ENCODE assay signal across 23 cellular contexts in genomic region chr11:133929401-133930052, GRCh38. TPM values are rescaled to one million over a fixed set of nuclear protein-coding genes. Genes with fewer than 3 reads are reported as not detected.
DNase-seq lines count a peak whose midpoint lies in the region; ATAC-seq, FAIRE-seq and TF ChIP-seq lines count a peak whose summit lies in the region.
"Had no signal": no experiment of that assay in that cellular context is flagged by ENCODE, and none has a peak within 500 bp of the region (broad histone marks: within the 10 kb centered on the region; RNA-seq: fewer than 3 reads in every experiment).

No MANE protein-coding gene starts in this region.

- H3K9me3 ChIP-seq in SK-N-SH (no peaks in the 10 kb centered on the region), OCI-LY7 (ENCODE audit: low read length) (no peaks in the 10 kb centered on the region), kidney (ENCODE audit: control insufficient read depth in 1 of 2, low read length in 2 of 2) (no peaks in the 10 kb centered on the region)
- no peaks in the 10 kb centered on the region for H3K9me3 ChIP-seq in CD4-positive, CD25-positive, alpha-beta regulatory T cell (ENCODE audit: control insufficient read depth in 2 of 2, low read length in 2 of 2)
- H3K9me3 ChIP-seq: thoracic aorta had no signal

- H3K4me1 ChIP-seq in SK-N-SH (ENCODE audit: control insufficient read depth in 1 of 2, insufficient read depth in 2 of 2, low read depth in 1 of 2, low read length in 1 of 2) (peaks cover 0 to 46% of the 10 kb centered on the region in 2 experiments; a peak in 1 of 4 replicates), OCI-LY7 (ENCODE audit: insufficient read depth, low read length, poor library complexity, severe bottlenecking) (no peaks in the 10 kb centered on the region), kidney (ENCODE audit: control insufficient read depth in 1 of 2, insufficient read depth in 1 of 2, low read depth in 1 of 2, low read length in 2 of 2) (no peaks in the 10 kb centered on the region)
- peaks cover 19% of the 10 kb centered on the region for H3K4me1 ChIP-seq in CD4-positive, CD25-positive, alpha-beta regulatory T cell (ENCODE audit: control insufficient read depth, insufficient read depth, low read length, poor library complexity, severe bottlenecking)

- WGBS in SK-N-SH (ENCODE audit: low lambda C conversion rate) = 38% methylated on average over 12 of the region's 20 CpGs

- no peaks in the 10 kb centered on the region for H3F3A ChIP-seq in SK-N-SH (replicated peaks; ENCODE audit: insufficient read depth)

- H3K36me3 ChIP-seq in SK-N-SH (replicated peaks in 1 of 2; ENCODE audit: control insufficient read depth in 1 of 2, insufficient read depth in 2 of 2, low read length in 1 of 2) (no peaks in the 10 kb centered on the region), OCI-LY7 (ENCODE audit: insufficient read depth, low read length) (no peaks in the 10 kb centered on the region), kidney (ENCODE audit: control insufficient read depth in 1 of 2, insufficient read depth in 2 of 2, low read length in 2 of 2) (no peaks in the 10 kb centered on the region)
- peaks cover 10% of the 10 kb centered on the region for H3K36me3 ChIP-seq in CD4-positive, CD25-positive, alpha-beta regulatory T cell (ENCODE audit: control insufficient read depth, insufficient read depth, low read length)

- peak overlapping the region in 2 of 3 donors; percentile 63 to 77 for H3K27ac Mint-ChIP-seq in CD4-positive, CD25-positive, alpha-beta regulatory T cell
- H3K27ac Mint-ChIP-seq in activated CD8-positive, alpha-beta T cell treated with anti-CD3 and anti-CD28 coated beads for 36 hours = peak overlapping the region; percentile 90
- peak overlapping the region; percentile 65 for H3K27ac Mint-ChIP-seq in glutamatergic neuron (ENCODE audit: unreplicated experiment)

- H3K4me3 Mint-ChIP-seq in CD4-positive, CD25-positive, alpha-beta regulatory T cell = peak overlapping the region in 2 of 4 donors; percentile 27 to 65
- peak overlapping the region; percentile 15 for H3K4me3 Mint-ChIP-seq in activated CD8-positive, alpha-beta T cell treated with anti-CD3 and anti-CD28 coated beads for 36 hours
- H3K4me3 Mint-ChIP-seq in glutamatergic neuron (ENCODE audit: unreplicated experiment) = peak overlapping the region; percentile 34
- H3K4me3 Mint-ChIP-seq: endodermal cell had no signal

- H3K27me3 Mint-ChIP-seq in CD4-positive, CD25-positive, alpha-beta regulatory T cell = no peaks in the 10 kb centered on the region
- no peaks in the 10 kb centered on the region for H3K27me3 Mint-ChIP-seq in activated CD8-positive, alpha-beta T cell treated with anti-CD3 and anti-CD28 coated beads for 36 hours
- peaks cover 15% of the 10 kb centered on the region for H3K27me3 Mint-ChIP-seq in glutamatergic neuron (ENCODE audit: unreplicated experiment)
- H3K27me3 Mint-ChIP-seq: naive thymus-derived CD8-positive, alpha-beta T cell had no signal

- POLR2A ChIA-PET in SK-N-SH (lab: Yijun Ruan, JAX) = no interaction called here
- POLR2A ChIA-PET in activated CD8-positive, alpha-beta T cell treated with anti-CD3 and anti-CD28 coated beads for 36 hours (lab: Charles Lee) = no interaction called here
- POLR2A ChIA-PET in OCI-LY7 (lab: Charles Lee) = no interaction called here

- FAIRE-seq in kidney (lab: Jason Lieb, UNC) = no peak
- FAIRE-seq: keratinocyte had no signal

- H2AFZ ChIP-seq in SK-N-SH (ENCODE audit: low read depth) (no peak overlapping the region), OCI-LY7 (ENCODE audit: low read length) (no peak overlapping the region)

- no peak for TF ChIP-seq EP300 in SK-N-SH (IDR thresholded peaks at IDR 0.05; ENCODE audit: borderline replicate concordance in 1 of 2, low read depth in 1 of 2, low read length in 1 of 2)

- H3K79me2 ChIP-seq in SK-N-SH (ENCODE audit: insufficient read depth) (no peaks in the 10 kb centered on the region), OCI-LY7 (ENCODE audit: insufficient read depth, low read depth, low read length) (no peaks in the 10 kb centered on the region)

- H3K4me2 ChIP-seq in SK-N-SH (no peak overlapping the region), OCI-LY7 (ENCODE audit: low read length) (no peak overlapping the region)

- no peak for ATAC-seq in SK-N-SH treated with all-trans-retinoic acid at 6 μM for 48 hours
- no peak for ATAC-seq in CD4-positive, CD25-positive, alpha-beta regulatory T cell (ENCODE audit: low read depth in 2 of 2)
- no peak for ATAC-seq in activated CD8-positive, alpha-beta T cell treated with anti-CD3 and anti-CD28 coated beads for 36 hours
- ATAC-seq: naive thymus-derived CD8-positive, alpha-beta T cell had no signal

- H3K9ac ChIP-seq in SK-N-SH (no peak overlapping the region), kidney (ENCODE audit: low read length in 2 of 2) (no peak overlapping the region)

- H3K27me3 ChIP-seq in SK-N-SH (ENCODE audit: insufficient read depth) = no peaks in the 10 kb centered on the region
- no peaks in the 10 kb centered on the region for H3K27me3 ChIP-seq in CD4-positive, CD25-positive, alpha-beta regulatory T cell (ENCODE audit: control insufficient read depth, insufficient read depth, low read length)

- DNase-seq in SK-N-SH (peak; percentile 80), glutamatergic neuron (no peak), OCI-LY7 (ENCODE audit: low spot score) (no peak), kidney (no peak)
- no peak for DNase-seq in CD4-positive, CD25-positive, alpha-beta regulatory T cell
- DNase-seq in activated CD8-positive, alpha-beta T cell treated with anti-CD3 and anti-CD28 coated beads for 36 hours = no peak
- DNase-seq in stimulated activated CD4-positive, alpha-beta T cell treated with anti-CD3 and anti-CD28 coated beads, Interleukin-4, amount 100 ng/mL, for 1 hour = no peak
- DNase-seq: activated CD4-positive, CD25-positive, alpha-beta regulatory T cell treated with anti-CD3 and anti-CD28 coated beads, Interleukin-2, amount 50 U/mL, for 72 hours; aorta; endodermal cell; naive thymus-derived CD8-positive, alpha-beta T cell; NCI-H1105 treated with DMSO at 0.1 percent for 48 hours; NCI-H2107; NCI-H526; SHP77 treated with DMSO at 0.1 percent for 48 hours; stimulated activated CD4-positive, alpha-beta T cell treated with anti-CD3 and anti-CD28 coated beads, Interleukin-4, amount 100 ng/mL, for 4 hours; T-helper 9 cell had no signal

- no peak for TF ChIP-seq RAD21 in SK-N-SH (IDR thresholded peaks at IDR 0.05; ENCODE audit: low read length)

- BruUV-seq in OCI-LY7 (replicated peaks; lab: Mats Ljungman, UMichigan) = no TSS peak

- peaks cover 0 to 2% (median 0%) of the 10 kb centered on the region in 7 donors for H3K9me3 Mint-ChIP-seq in CD4-positive, CD25-positive, alpha-beta regulatory T cell
- no peaks in the 10 kb centered on the region for H3K9me3 Mint-ChIP-seq in activated CD8-positive, alpha-beta T cell treated with anti-CD3 and anti-CD28 coated beads for 36 hours
- peaks cover 19% of the 10 kb centered on the region for H3K9me3 Mint-ChIP-seq in glutamatergic neuron (ENCODE audit: unreplicated experiment)
- H3K9me3 Mint-ChIP-seq: endodermal cell; naive thymus-derived CD8-positive, alpha-beta T cell had no signal

- no peak for TF ChIP-seq CTCF in SK-N-SH (IDR thresholded peaks at IDR 0.05)
- no peak for TF ChIP-seq CTCF in activated CD8-positive, alpha-beta T cell treated with anti-CD3 and anti-CD28 coated beads for 36 hours (IDR thresholded peaks at IDR 0.05)
- TF ChIP-seq CTCF in glutamatergic neuron (IDR thresholded peaks at IDR 0.05; ENCODE audit: partially characterized antibody, unreplicated experiment) = no peak
- no peak for TF ChIP-seq CTCF in OCI-LY7 (conservative IDR thresholded peaks at IDR 0.05; ENCODE audit: low read length)
- no peak for TF ChIP-seq CTCF in kidney (IDR thresholded peaks at IDR 0.05; ENCODE audit: borderline replicate concordance, extremely low read depth, insufficient read depth)

- intact Hi-C loops in activated CD8-positive, alpha-beta T cell treated with anti-CD3 and anti-CD28 coated beads for 36 hours (cut with micrococcal nuclease) = loop anchor here (1.0 to 5.0 kb wide), 3 partner anchors 16 to 108 kb away; no protein-coding TSS in a partner anchor
- intact Hi-C loops in OCI-LY7 (cut with micrococcal nuclease; ENCODE audit: unreplicated experiment) = loop anchor here (5.0 kb wide), 2 partner anchors 113 to 213 kb away; no protein-coding TSS in a partner anchor
- intact Hi-C loops in kidney (cut with DNase I) = loop anchor here (10.0 kb wide), 1 partner anchor 215 kb away; no protein-coding TSS in a partner anchor

- H3K36me3 Mint-ChIP-seq in CD4-positive, CD25-positive, alpha-beta regulatory T cell = peaks cover 3% of the 10 kb centered on the region
- H3K36me3 Mint-ChIP-seq in activated CD8-positive, alpha-beta T cell treated with anti-CD3 and anti-CD28 coated beads for 36 hours (ENCODE audit: low read depth) = peaks cover 46% of the 10 kb centered on the region
- peaks cover 9% of the 10 kb centered on the region for H3K36me3 Mint-ChIP-seq in glutamatergic neuron (ENCODE audit: unreplicated experiment)

- H3K27ac ChIP-seq in SK-N-SH (ENCODE audit: low read depth in 2 of 2, low read length in 1 of 2) (peak overlapping the region in 1 of 2 experiments; percentile 89; a peak in 2 of 4 replicates), OCI-LY7 (ENCODE audit: low read depth, low read length, poor library complexity, severe bottlenecking) (no peak overlapping the region), kidney (ENCODE audit: low read depth in 2 of 2, low read length in 2 of 2) (no peak overlapping the region)
- H3K27ac ChIP-seq in CD4-positive, CD25-positive, alpha-beta regulatory T cell (ENCODE audit: insufficient read depth, low read length, poor library complexity, severe bottlenecking) = no peak overlapping the region
- H3K27ac ChIP-seq: 22Rv1, thoracic aorta had no signal

- H3K9me2 ChIP-seq in SK-N-SH (no peaks in the 10 kb centered on the region), OCI-LY7 (ENCODE audit: insufficient read depth, low read length) (no peaks in the 10 kb centered on the region)

- H3K4me1 Mint-ChIP-seq in CD4-positive, CD25-positive, alpha-beta regulatory T cell = peaks cover 5 to 22% (median 13%) of the 10 kb centered on the region in 4 donors
- H3K4me1 Mint-ChIP-seq in activated CD8-positive, alpha-beta T cell treated with anti-CD3 and anti-CD28 coated beads for 36 hours (ENCODE audit: low read depth) = peaks cover 33% of the 10 kb centered on the region
- H3K4me1 Mint-ChIP-seq in glutamatergic neuron (ENCODE audit: low read depth, unreplicated experiment) = peaks cover 28% of the 10 kb centered on the region

- CTCF ChIA-PET in SK-N-SH (lab: Yijun Ruan, JAX) = interaction anchor here (7.6 kb wide), 1 partner anchor 115 kb away, joined by 293 read pairs; no protein-coding TSS in a partner anchor
- CTCF ChIA-PET in activated CD8-positive, alpha-beta T cell treated with anti-CD3 and anti-CD28 coated beads for 36 hours (lab: Charles Lee) = no interaction called here
- CTCF ChIA-PET in OCI-LY7 (lab: Charles Lee; ENCODE audit: unreplicated experiment) = no interaction called here

- H4K20me1 ChIP-seq in SK-N-SH (ENCODE audit: insufficient read depth) = no peaks in the 10 kb centered on the region
- no peaks in the 10 kb centered on the region for H4K20me1 ChIP-seq in OCI-LY7 (ENCODE audit: insufficient read depth, low read length)

- H3K4me3 ChIP-seq in SK-N-SH (ENCODE audit: low read depth in 2 of 2, low read length in 1 of 2) = no peak overlapping the region
- no peak overlapping the region for H3K4me3 ChIP-seq in CD4-positive, CD25-positive, alpha-beta regulatory T cell (ENCODE audit: low read depth, low read length)
- H3K4me3 ChIP-seq in OCI-LY7 (ENCODE audit: low read depth, low read length, poor library complexity, severe bottlenecking) = no peak overlapping the region
- no peak overlapping the region for H3K4me3 ChIP-seq in kidney (ENCODE audit: low read length in 2 of 2)
- H3K4me3 ChIP-seq: GM12878, skin epidermis, thoracic aorta had no signal

RNA-seq across cellular contexts. Expression of gene IGSF9B, which starts 27.2 kb away (rescaled TPM):
- 0.41 and 0.96 TPM in 2 replicates for polyA plus RNA-seq in SK-N-SH (2012; rRNA removed)
- 0.45 and 0.75 TPM in 2 replicates for polyA plus RNA-seq in SK-N-SH (2012; cell fraction: cytosol; rRNA removed)
- polyA plus RNA-seq in SK-N-SH (2012; cell fraction: nucleus; rRNA removed) = 2.4 and 4.2 TPM in 2 replicates
- total RNA-seq in CD4-positive, CD25-positive, alpha-beta regulatory T cell = 40.0 TPM
- 1 to 10 TPM in 2 of 4 donors, under 1 TPM in 2; 0.65 to 2.9 (median 0.99) TPM for polyA plus RNA-seq in CD4-positive, CD25-positive, alpha-beta regulatory T cell
- total RNA-seq in activated CD8-positive, alpha-beta T cell treated with anti-CD3 and anti-CD28 coated beads for 36 hours = 100 to 1,000 TPM; 124 to 136 TPM
- 209 TPM for total RNA-seq in glutamatergic neuron (ENCODE audit: unreplicated experiment)
- total RNA-seq in OCI-LY7 (2014; rRNA removed; shearing (Covaris generic)) = 0.36 and 0.95 TPM in 2 replicates
- 2.8 and 3.4 TPM in 2 replicates for total RNA-seq in OCI-LY7 (2022)
- total RNA-seq in kidney = 10.4 TPM
- polyA plus RNA-seq in kidney (ENCODE audit: insufficient read depth, low read depth, low replicate concordance) = 0.86 TPM
